Comparison of ENCODE assay signal across 18 cellular contexts in the genomic region with DNA sequence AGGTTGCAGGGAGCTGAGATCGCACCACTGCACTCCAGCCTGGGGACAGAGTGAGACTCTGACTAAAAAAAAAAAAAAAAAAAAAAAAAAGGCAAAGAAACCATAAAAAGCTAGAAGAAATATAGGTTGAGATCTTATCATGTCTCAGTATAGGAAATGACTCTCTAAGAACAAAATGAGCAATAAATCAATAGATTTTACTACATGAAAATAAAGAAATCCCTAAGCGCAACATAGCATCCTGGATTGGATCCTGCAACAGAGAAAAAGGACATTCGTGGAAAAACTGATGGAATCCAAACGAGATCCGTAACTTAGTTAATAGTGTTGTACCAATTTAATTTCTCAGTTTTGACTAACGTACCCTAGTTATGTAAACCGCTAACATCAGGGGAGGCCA. TPM values are rescaled to one million over a fixed set of nuclear protein-coding genes. Genes with fewer than 3 reads are reported as not detected.
DNase-seq lines count a peak whose midpoint lies in the region; ATAC-seq, FAIRE-seq and TF ChIP-seq lines count a peak whose summit lies in the region.
"Had no signal": no experiment of that assay in that cellular context is flagged by ENCODE, and none has a peak within 500 bp of the region (broad histone marks: within the 10 kb centered on the region; RNA-seq: fewer than 3 reads in every experiment).

No MANE protein-coding gene starts in this region.

- peaks cover 46% of the 10 kb centered on the region for H3K27me3 Mint-ChIP-seq in T-helper 17 cell
- H3K27me3 Mint-ChIP-seq in immature natural killer cell (ENCODE audit: low read depth in 3 of 3): peaks cover 0 to 4% (median 4%) of the 10 kb centered on the region in 3 donors

- H3K36me3 ChIP-seq in HepG2 (replicated peaks in 1 of 2; ENCODE audit: control insufficient read depth in 1 of 2, insufficient read depth in 2 of 2, low read length in 2 of 2) (no peaks in the 10 kb centered on the region), right lobe of liver (no peaks in the 10 kb centered on the region)
- H3K36me3 ChIP-seq: HAP-1, SJCRH30 had no signal

- H3K27me3 ChIP-seq in HepG2 (ENCODE audit: control insufficient read depth in 1 of 2, insufficient read depth in 2 of 2, low read length in 2 of 2): peaks cover 4 to 65% of the 10 kb centered on the region in 2 experiments; a peak in 4 of 5 replicates
- no peaks in the 10 kb centered on the region for H3K27me3 ChIP-seq in right lobe of liver
- H3K27me3 ChIP-seq in dorsolateral prefrontal cortex: no peaks in the 10 kb centered on the region

- H3K27ac ChIP-seq in HepG2 (ENCODE audit: extremely low read length, insufficient read depth, low read length): peak overlapping the region; percentile 47
- no peak overlapping the region for H3K27ac ChIP-seq in right lobe of liver
- H3K27ac ChIP-seq in dorsolateral prefrontal cortex: no peak overlapping the region
- H3K27ac ChIP-seq: SJCRH30 had no signal

- H3K9me3 ChIP-seq in HepG2 (ENCODE audit: low read length) (no peaks in the 10 kb centered on the region), right lobe of liver (no peaks in the 10 kb centered on the region), T-helper 17 cell (ENCODE audit: control insufficient read depth, low read length, poor library complexity, severe bottlenecking) (no peaks in the 10 kb centered on the region)
- H3K9me3 ChIP-seq: Caco-2, HAP-1, SJCRH30 had no signal

- in situ Hi-C loops in HepG2 (cut with HindIII; ENCODE audit: extremely low pct_ligation_motif_present, low pct_unique_long_range_greater_than_20kb): no loop called here

- TF ChIP-seq POLR2A in HepG2 (IDR thresholded peaks at IDR 0.05; ENCODE audit: insufficient read depth in 1 of 2, low read depth in 2 of 2, low read length in 2 of 2): no peak
- no peak for TF ChIP-seq POLR2A in right lobe of liver (IDR thresholded peaks at IDR 0.05)

- H3K9ac ChIP-seq in HepG2 (ENCODE audit: insufficient read depth, low read depth, low read length): peak overlapping the region; percentile 7; the same call in 1 of the 2 replicates

- no peak overlapping the region for H2AFZ ChIP-seq in HepG2 (ENCODE audit: low read length)

- CTCF ChIA-PET in HepG2 (lab: Yijun Ruan, JAX; ENCODE audit: low intra/inter-chr PET ratio, low total read pairs): no interaction called here

- H4K20me1 ChIP-seq in HepG2 (ENCODE audit: insufficient read depth, low read length): no peaks in the 10 kb centered on the region

- H3K4me2 ChIP-seq in HepG2 (ENCODE audit: low read depth, low read length): peak overlapping the region; percentile 77

- H3K4me1 ChIP-seq in HepG2 (ENCODE audit: insufficient read depth, low read length) (peaks cover 93% of the 10 kb centered on the region), right lobe of liver (peaks cover 0 to 14% (median 3%) of the 10 kb centered on the region in 4 donors)
- H3K4me1 ChIP-seq: HAP-1 had no signal

- TF ChIP-seq EP300 in HepG2 (IDR thresholded peaks at IDR 0.05; ENCODE audit: low read depth in 2 of 2, low read length in 2 of 2) (no peak), HepG2 (CRISPR knock-in tag; IDR thresholded peaks at IDR 0.05; ENCODE audit: borderline replicate concordance) (no peak)

- peaks cover 26% of the 10 kb centered on the region for H3K4me1 Mint-ChIP-seq in T-helper 17 cell
- peaks cover 46 to 74% of the 10 kb centered on the region in 2 donors for H3K4me1 Mint-ChIP-seq in immature natural killer cell

- POLR2A ChIA-PET in HepG2 (lab: Yijun Ruan, JAX): interaction anchor here (0.8 to 2.7 kb wide), 9 partner anchors 15 to 77 kb away, joined by 3 to 20 read pairs (median 6); no protein-coding TSS in a partner anchor

- WGBS in HepG2 (ENCODE audit: low lambda C conversion rate): 36% methylated on average over 7 of the region's 7 CpGs
- 96% methylated on average over 6 of the region's 7 CpGs for WGBS in right lobe of liver (ENCODE audit: insufficient coverage, low coverage, low lambda C conversion rate, missing lambda C conversion rate)

- peaks cover 3% of the 10 kb centered on the region for H3K36me3 Mint-ChIP-seq in T-helper 17 cell (ENCODE audit: low read depth)
- H3K36me3 Mint-ChIP-seq in immature natural killer cell: no peaks in the 10 kb centered on the region

- TF ChIP-seq RAD21 in HepG2 (CRISPR knock-in tag; IDR thresholded peaks at IDR 0.05): no peak

- ATAC-seq in HepG2 (no peak), right lobe of liver (no peak), T-helper 17 cell (no peak)

- no TSS peak for BruUV-seq in HepG2 (replicated peaks; lab: Mats Ljungman, UMichigan)

- H3K79me2 ChIP-seq in HepG2 (ENCODE audit: insufficient read depth, low read length): no peaks in the 10 kb centered on the region

- H3K4me3 Mint-ChIP-seq in T-helper 17 cell (no peak overlapping the region), immature natural killer cell (peak overlapping the region in 4 of 5 donors; percentile 29 to 74 (median 61))

- no peaks in the 10 kb centered on the region for H3K9me3 Mint-ChIP-seq in immature natural killer cell

- peak overlapping the region; percentile 72 for H3K27ac Mint-ChIP-seq in T-helper 17 cell
- peak overlapping the region; percentile 73 to 93 (median 73) for H3K27ac Mint-ChIP-seq in immature natural killer cell

- peak overlapping the region in 1 of 3 experiments; percentile 2; a peak in 1 of 6 replicates for H3K4me3 ChIP-seq in HepG2 (replicated peaks in 1 of 3; ENCODE audit: insufficient read depth in 1 of 3, low read depth in 2 of 3, low read length in 3 of 3)
- H3K4me3 ChIP-seq in right lobe of liver: no peak overlapping the region
- no peak overlapping the region for H3K4me3 ChIP-seq in dorsolateral prefrontal cortex
- H3K4me3 ChIP-seq: HAP-1, SJCRH30 had no signal

- intact Hi-C loops in HepG2 (cut with micrococcal nuclease; ENCODE audit: unreplicated experiment): loop anchor here (2.0 kb wide), 1 partner anchor 76 kb away; no protein-coding TSS in a partner anchor
- intact Hi-C loops in right lobe of liver (cut with DNase I): no loop called here
- intact Hi-C loops in dorsolateral prefrontal cortex (cut with DNase I): no loop called here

- no peak for FAIRE-seq in HepG2 (lab: Jason Lieb, UNC)

- TF ChIP-seq CTCF in HepG2 (CRISPR knock-in tag; IDR thresholded peaks at IDR 0.05) (no peak), right lobe of liver (IDR thresholded peaks at IDR 0.05) (no peak), dorsolateral prefrontal cortex (IDR thresholded peaks at IDR 0.05 in 54 of 56, conservative IDR thresholded peaks at IDR 0.05 in 2 of 56; ENCODE audit: low read depth in 1 of 56, partially characterized antibody in 56 of 56) (no peak)

- DNase-seq in HepG2 (ENCODE audit: low spot score): no peak
- no peak for DNase-seq in right lobe of liver
- DNase-seq in T-helper 17 cell: no peak
- no peak for DNase-seq in immature natural killer cell
- DNase-seq in activated CD4-positive, alpha-beta T cell treated with anti-CD3 and anti-CD28 coated beads for 48 hours: no peak
- no peak for DNase-seq in NCI-H2107 treated with DMSO at 0.1 percent for 48 hours (lab: John Stamatoyannopoulos, UW; ENCODE audit: unreplicated experiment)
- no peak for DNase-seq in activated CD8-positive, alpha-beta memory T cell treated with anti-CD3 and anti-CD28 coated beads for 24 hours
- DNase-seq in dorsolateral prefrontal cortex: no peak
- DNase-seq: 8988T, C1 segment of cervical spinal cord, NCI-H1694, NCI-H446, SJCRH30 had no signal

RNA-seq across cellular contexts. Expression of gene SLC1A7, which starts 35.3 kb away (rescaled TPM):
- total RNA-seq in HepG2 (2016; rRNA removed; fragmentation: Illumina TruSeq; extraction: Trizol) (0.04 TPM in 1 of 2 replicates, not detected in the other), right lobe of liver (1 to 10 TPM in 1 of 6 experiments, under 1 TPM in 5; 0.31 to 1.3 (median 0.61) TPM), T-helper 17 cell (not detected), dorsolateral prefrontal cortex (10 to 100 TPM in 2 of 120 experiments, 1 to 10 TPM in 51, under 1 TPM in 36, not detected in 31; 0.16 to 18.5 (median 1.2) TPM)
- 0.10 TPM in 1 of 2 replicates, not detected in the other for total RNA-seq in HepG2 (2016; cell fraction: cytosol; rRNA removed; fragmentation: Illumina TruSeq; extraction: Trizol; ENCODE audit: low read depth)
- 0.10 TPM in 1 of 2 replicates, not detected in the other for total RNA-seq in HepG2 (2016; cell fraction: insoluble cytoplasmic fraction; rRNA removed; fragmentation: Illumina TruSeq; extraction: Trizol)
- total RNA-seq in HepG2 (2016; cell fraction: membrane; rRNA removed; fragmentation: Illumina TruSeq; extraction: Trizol): not detected in 2 replicates
- not detected in 2 replicates for total RNA-seq in HepG2 (2016; cell fraction: nucleus; rRNA removed; fragmentation: Illumina TruSeq; extraction: Trizol)
- polyA plus RNA-seq in HepG2 (2011; rRNA removed) (2.0 and 4.8 TPM in 2 replicates), immature natural killer cell (1 to 10 TPM; 2.1 to 6.4 (median 4.8) TPM)
- 1.7 and 1.9 TPM in 2 replicates for polyA plus RNA-seq in HepG2 (2011; cell fraction: cytosol; rRNA removed)
- 10.0 and 14.8 TPM in 2 replicates for polyA plus RNA-seq in HepG2 (2011; cell fraction: nucleus; rRNA removed)
- 8.9 and 11.0 TPM in 2 replicates for polyA plus RNA-seq in HepG2 (2012)
- polyA plus RNA-seq in HepG2 (2016; cell fraction: cytosol; fragmentation: Illumina TruSeq; extraction: Trizol; ENCODE audit: low read depth): not detected in 2 replicates
- not detected in 2 replicates for polyA plus RNA-seq in HepG2 (2016; cell fraction: insoluble cytoplasmic fraction; fragmentation: Illumina TruSeq; extraction: Trizol; ENCODE audit: low read depth)
- polyA plus RNA-seq in HepG2 (2016; cell fraction: membrane; fragmentation: Illumina TruSeq; extraction: Trizol; ENCODE audit: low read depth): 0.07 TPM in 1 of 2 replicates, not detected in the other
- not detected in 2 replicates for polyA plus RNA-seq in HepG2 (2016; cell fraction: nucleus; fragmentation: Illumina TruSeq; extraction: Trizol; ENCODE audit: insufficient read depth, low read depth)
- 2.1 TPM in 1 of 2 replicates, not detected in the other for polyA minus RNA-seq in HepG2 (2011; rRNA and poly(A)+ RNA removed; ENCODE audit: low replicate concordance)
- 0.70 and 0.99 TPM in 2 replicates for polyA minus RNA-seq in HepG2 (2011; cell fraction: cytosol; rRNA and poly(A)+ RNA removed)
- 0.77 and 2.1 TPM in 2 replicates for polyA minus RNA-seq in HepG2 (2011; cell fraction: nucleus; rRNA and poly(A)+ RNA removed)
- total RNA-seq: Caco-2, RPMI7951 had no signal

RNA-seq across cellular contexts. Expression of gene PODN, which starts 45.1 kb away (rescaled TPM):
- total RNA-seq in HepG2 (2016; rRNA removed; fragmentation: Illumina TruSeq; extraction: Trizol): not detected in 2 replicates
- not detected in 2 replicates for total RNA-seq in HepG2 (2016; cell fraction: cytosol; rRNA removed; fragmentation: Illumina TruSeq; extraction: Trizol; ENCODE audit: low read depth)
- not detected in 2 replicates for total RNA-seq in HepG2 (2016; cell fraction: insoluble cytoplasmic fraction; rRNA removed; fragmentation: Illumina TruSeq; extraction: Trizol)
- not detected in 2 replicates for total RNA-seq in HepG2 (2016; cell fraction: membrane; rRNA removed; fragmentation: Illumina TruSeq; extraction: Trizol)
- total RNA-seq in HepG2 (2016; cell fraction: nucleus; rRNA removed; fragmentation: Illumina TruSeq; extraction: Trizol): not detected in 2 replicates
- 0.10 and 0.13 TPM in 2 replicates for polyA plus RNA-seq in HepG2 (2011; rRNA removed)
- 0.03 TPM in 1 of 2 replicates, not detected in the other for polyA plus RNA-seq in HepG2 (2011; cell fraction: cytosol; rRNA removed)
- 0.29 and 0.56 TPM in 2 replicates for polyA plus RNA-seq in HepG2 (2011; cell fraction: nucleus; rRNA removed)
- 0.38 and 0.40 TPM in 2 replicates for polyA plus RNA-seq in HepG2 (2012)
- polyA plus RNA-seq in HepG2 (2016; cell fraction: cytosol; fragmentation: Illumina TruSeq; extraction: Trizol; ENCODE audit: low read depth): not detected in 2 replicates
- not detected in 2 replicates for polyA plus RNA-seq in HepG2 (2016; cell fraction: insoluble cytoplasmic fraction; fragmentation: Illumina TruSeq; extraction: Trizol; ENCODE audit: low read depth)
- not detected in 2 replicates for polyA plus RNA-seq in HepG2 (2016; cell fraction: membrane; fragmentation: Illumina TruSeq; extraction: Trizol; ENCODE audit: low read depth)
- not detected in 2 replicates for polyA plus RNA-seq in HepG2 (2016; cell fraction: nucleus; fragmentation: Illumina TruSeq; extraction: Trizol; ENCODE audit: insufficient read depth, low read depth)
- polyA minus RNA-seq in HepG2 (2011; rRNA and poly(A)+ RNA removed; ENCODE audit: low replicate concordance): 0.10 TPM in 1 of 2 replicates, not detected in the other
- polyA minus RNA-seq in HepG2 (2011; cell fraction: cytosol; rRNA and poly(A)+ RNA removed): not detected in 2 replicates
- 0.25 TPM in 1 of 2 replicates, not detected in the other for polyA minus RNA-seq in HepG2 (2011; cell fraction: nucleus; rRNA and poly(A)+ RNA removed)
- total RNA-seq in right lobe of liver: 1 to 10 TPM; 2.8 to 9.8 (median 5.1) TPM
- not detected for total RNA-seq in T-helper 17 cell
- 1 to 10 TPM; 1.7 to 4.3 (median 2.9) TPM for polyA plus RNA-seq in immature natural killer cell
- total RNA-seq in dorsolateral prefrontal cortex: 10 to 100 TPM in 8 of 120 experiments, 1 to 10 TPM in 112; 2.3 to 13.8 (median 5.2) TPM
- total RNA-seq: Caco-2, HT-29, M059J had no signal
